Comparison of ENCODE assay signal across 8 cellular contexts in genomic region chr17:81871387-81872120, GRCh38. TPM values are rescaled to one million over a fixed set of nuclear protein-coding genes. Genes with fewer than 3 reads are reported as not detected.
DNase-seq lines count a peak whose midpoint lies in the region; ATAC-seq, FAIRE-seq and TF ChIP-seq lines count a peak whose summit lies in the region.

No MANE protein-coding gene starts in this region.

- ATAC-seq in GM19328 (IDR thresholded peaks at IDR 0.05; ENCODE audit: unreplicated experiment): peak; percentile 47
- peak in 2 of 3 donors; percentile 25 to 48 for ATAC-seq in natural killer cell

- no peaks in the 10 kb centered on the region for H3K36me3 Mint-ChIP-seq in natural killer cell

- H3K9me3 ChIP-seq in HUES6 (ENCODE audit: control insufficient read depth, insufficient read depth, low read depth, low read length): no peaks in the 10 kb centered on the region

- TF ChIP-seq CTCF in fibroblast of mammary gland (conservative IDR thresholded peaks at IDR 0.05; ENCODE audit: control insufficient read depth, insufficient read depth, low read depth, low read length) (no peak), natural killer cell (IDR thresholded peaks at IDR 0.05) (peak; percentile 38)

- H3K9me3 Mint-ChIP-seq in natural killer cell: no peaks in the 10 kb centered on the region

- H3K4me1 ChIP-seq in HUES6 (ENCODE audit: control insufficient read depth, insufficient read depth, low read length): peaks cover 35% of the 10 kb centered on the region

- no peak for FAIRE-seq in RCC 7860 (lab: Jason Lieb, UNC)

- peak overlapping the region; percentile 88 for H3K4me3 Mint-ChIP-seq in natural killer cell

- no peaks in the 10 kb centered on the region for H3K27me3 Mint-ChIP-seq in natural killer cell (ENCODE audit: low read depth in 2 of 2)

- H3K27ac Mint-ChIP-seq in natural killer cell: peak overlapping the region; percentile 85 to 90

- DNase-seq in C1 segment of cervical spinal cord (lab: John Stamatoyannopoulos, UW) (peak; percentile 34 to 95 (median 82)), RCC 7860 (ENCODE audit: low spot score) (peak; percentile 81), fibroblast of mammary gland (ENCODE audit: low read depth) (peak; percentile 83), natural killer cell (peak; percentile 96)
- peak; percentile 93 to 95 for DNase-seq in activated T-helper 1 cell treated with anti-CD3 and anti-CD28 coated beads, Interleukin-2, amount 50 U/mL, for 16 hours (ENCODE audit: low read depth in 1 of 2, low spot score in 1 of 2)
- DNase-seq in stimulated activated naive CD4-positive, alpha-beta T cell treated with Interleukin-2 at 50 U/mL for 16 hours (lab: John Stamatoyannopoulos, UW): peak; percentile 92

- peak overlapping the region; percentile 99 for H3K27ac ChIP-seq in HUES6 (ENCODE audit: low read depth, low read length)

- peak overlapping the region; percentile 98 for H3K9ac ChIP-seq in HUES6 (ENCODE audit: low read length)

- H3K27me3 ChIP-seq in HUES6 (ENCODE audit: control insufficient read depth, insufficient read depth, low read length): no peaks in the 10 kb centered on the region

- H3K4me3 ChIP-seq in HUES6 (ENCODE audit: low read depth, low read length): peak overlapping the region; percentile 96
- peak overlapping the region; percentile 64 for H3K4me3 ChIP-seq in fibroblast of mammary gland (ENCODE audit: control insufficient read depth, low read depth, low read length)

- H3K36me3 ChIP-seq in HUES6 (ENCODE audit: control insufficient read depth, insufficient read depth, low read length): peaks cover 16% of the 10 kb centered on the region

- intact Hi-C loops in natural killer cell (cut with micrococcal nuclease): loop anchor here (10.0 kb wide), 1 partner anchor 223 kb away; the partner anchor contains the start of gene FASN

- H3K4me1 Mint-ChIP-seq in natural killer cell: peaks cover 14 to 40% of the 10 kb centered on the region in 2 donors

RNA-seq across cellular contexts. Expression of gene ARHGDIA, which starts 0.4 kb away (rescaled TPM):
- 100 to 1,000 TPM; 600 to 824 (median 689) TPM for total RNA-seq in natural killer cell

RNA-seq across cellular contexts. Expression of gene P4HB, which starts 11.2 kb away (rescaled TPM):
- 100 to 1,000 TPM; 334 to 468 (median 386) TPM for total RNA-seq in natural killer cell

RNA-seq across cellular contexts. Expression of gene ALYREF, which starts 19.8 kb away (rescaled TPM):
- total RNA-seq in natural killer cell: 100 to 1,000 TPM in 2 of 3 donors, 10 to 100 TPM in 1; 91.5 to 115 (median 105) TPM

RNA-seq across cellular contexts. Expression of gene ANAPC11, which starts 20.0 kb away (rescaled TPM):
- 10 to 100 TPM; 40.1 to 50.9 (median 41.5) TPM for total RNA-seq in natural killer cell

RNA-seq across cellular contexts. Expression of gene NPB, which starts 30.5 kb away (rescaled TPM):
- under 1 TPM in 2 of 3 donors, not detected in 1; 0.18 to 0.31 TPM for total RNA-seq in natural killer cell

Comparison
In these comparisons a context has a peak if more than half of its experiments do, and no peak if none do; other contexts are left out.
1. Peak in every context shown above with its lines: DNase-seq, ATAC-seq, H3K4me3 ChIP-seq and H3K27ac ChIP-seq.